8 cellular contexts compared by ENCODE assay signal in genomic region chr3:96813134-96813819, GRCh38. TPM values are rescaled to one million over a fixed set of nuclear protein-coding genes. Genes with fewer than 3 reads are reported as not detected.
A peak's percentile ranks its signal among the peaks of the same experiment; 100 is the strongest.
DNase-seq lines count a peak whose midpoint lies in the region; ATAC-seq and TF ChIP-seq lines count a peak whose summit lies in the region.

No MANE protein-coding gene starts in this region.

- H3K4me3 ChIP-seq in epithelial cell of proximal tubule (ENCODE audit: low read depth, low read length), result peak overlapping the region; percentile 59

- H3K9me3 Mint-ChIP-seq in activated CD4-positive, alpha-beta T cell treated with anti-CD3 and anti-CD28 coated beads, Interleukin-2, amount 10 ng/mL, durations not matched to agents 24 days and 14 days, result no peaks in the 10 kb centered on the region

- peaks cover 8% of the 10 kb centered on the region for H3K4me1 Mint-ChIP-seq in activated CD4-positive, alpha-beta T cell treated with anti-CD3 and anti-CD28 coated beads, Interleukin-2, amount 10 ng/mL, durations not matched to agents 24 days and 14 days

- DNase-seq in Right ventricle myocardium inferior (ENCODE audit: missing footprints) (peak; percentile 77), cardiac septum (ENCODE audit: low spot score) (no peak), NCI-H146 (lab: John Stamatoyannopoulos, UW) (peak; percentile 76), epithelial cell of proximal tubule (ENCODE audit: low read depth) (no peak), middle frontal gyrus (ENCODE audit: extremely low spot score, low spot score) (peak; percentile 49)
- peak; percentile 90 for DNase-seq in activated CD4-positive, alpha-beta T cell treated with anti-CD3 and anti-CD28 coated beads, Interleukin-2, amount 10 ng/mL, durations not matched to agents 24 days and 14 days
- peak; percentile 66 for DNase-seq in stimulated activated naive CD8-positive, alpha-beta T cell treated with anti-CD3 and anti-CD28 coated beads, Interleukin-15, Interleukin-2, amounts not matched to agents 100 U/mL and 50 U/mL, for 24 hours

- TF ChIP-seq CTCF in epithelial cell of proximal tubule (conservative IDR thresholded peaks at IDR 0.05; ENCODE audit: low read depth, low read length), result peak; percentile 62

- intact Hi-C loops in Right ventricle myocardium inferior (cut with DNase I) (no loop called here), cardiac septum (cut with DNase I) (no loop called here)
- intact Hi-C loops in activated CD4-positive, alpha-beta T cell treated with anti-CD3 and anti-CD28 coated beads, Interleukin-2, amount 10 ng/mL, durations not matched to agents 24 days and 14 days (cut with micrococcal nuclease), result loop anchor here (5.0 kb wide), 1 partner anchor 1951 kb away; no protein-coding TSS in a partner anchor

- ATAC-seq in Right ventricle myocardium inferior (peak; percentile 91), HG02798 (IDR thresholded peaks at IDR 0.05; ENCODE audit: poor library complexity, unreplicated experiment) (peak; percentile 99)
- peak; percentile 91 for ATAC-seq in stimulated activated naive CD8-positive, alpha-beta T cell treated with anti-CD3 and anti-CD28 coated beads, Interleukin-15, Interleukin-2, amounts not matched to agents 100 U/mL and 50 U/mL, for 24 hours

- peaks cover 34% of the 10 kb centered on the region for H3K27me3 Mint-ChIP-seq in activated CD4-positive, alpha-beta T cell treated with anti-CD3 and anti-CD28 coated beads, Interleukin-2, amount 10 ng/mL, durations not matched to agents 24 days and 14 days

- peak overlapping the region; percentile 78 for H3K4me3 Mint-ChIP-seq in activated CD4-positive, alpha-beta T cell treated with anti-CD3 and anti-CD28 coated beads, Interleukin-2, amount 10 ng/mL, durations not matched to agents 24 days and 14 days

- no peaks in the 10 kb centered on the region for H3K36me3 Mint-ChIP-seq in activated CD4-positive, alpha-beta T cell treated with anti-CD3 and anti-CD28 coated beads, Interleukin-2, amount 10 ng/mL, durations not matched to agents 24 days and 14 days (ENCODE audit: low read depth)

- H3K27ac Mint-ChIP-seq in activated CD4-positive, alpha-beta T cell treated with anti-CD3 and anti-CD28 coated beads, Interleukin-2, amount 10 ng/mL, durations not matched to agents 24 days and 14 days, result no peak overlapping the region

RNA-seq across cellular contexts. Expression of gene EPHA6, which starts 1.1 kb away (rescaled TPM):
- total RNA-seq in Right ventricle myocardium inferior (0.62 TPM), cardiac septum (0.24 TPM), epithelial cell of proximal tubule (0.46 TPM in 1 of 2 replicates, not detected in the other)
- total RNA-seq in activated CD4-positive, alpha-beta T cell treated with anti-CD3 and anti-CD28 coated beads, Interleukin-2, amount 10 ng/mL, durations not matched to agents 24 days and 14 days, result not detected in 2 replicates

Comparison
In these comparisons a context has a peak if more than half of its experiments do, and no peak if none do; other contexts are left out.
1. DNase-seq: peak in Right ventricle myocardium inferior (single experiment), NCI-H146 (single experiment), activated CD4-positive, alpha-beta T cell treated with anti-CD3 and anti-CD28 coated beads, Interleukin-2, amount 10 ng/mL, durations not matched to agents 24 days and 14 days (single experiment), middle frontal gyrus (single experiment) and stimulated activated naive CD8-positive, alpha-beta T cell treated with anti-CD3 and anti-CD28 coated beads, Interleukin-15, Interleukin-2, amounts not matched to agents 100 U/mL and 50 U/mL, for 24 hours (single experiment); none in cardiac septum (single experiment) and epithelial cell of proximal tubule (single experiment).
2. Peak in every context shown above with its lines, with median percentiles within 50 percentile points of each other: ATAC-seq.